Comparison of ENCODE assay signal across 12 cellular contexts in the genomic region with DNA sequence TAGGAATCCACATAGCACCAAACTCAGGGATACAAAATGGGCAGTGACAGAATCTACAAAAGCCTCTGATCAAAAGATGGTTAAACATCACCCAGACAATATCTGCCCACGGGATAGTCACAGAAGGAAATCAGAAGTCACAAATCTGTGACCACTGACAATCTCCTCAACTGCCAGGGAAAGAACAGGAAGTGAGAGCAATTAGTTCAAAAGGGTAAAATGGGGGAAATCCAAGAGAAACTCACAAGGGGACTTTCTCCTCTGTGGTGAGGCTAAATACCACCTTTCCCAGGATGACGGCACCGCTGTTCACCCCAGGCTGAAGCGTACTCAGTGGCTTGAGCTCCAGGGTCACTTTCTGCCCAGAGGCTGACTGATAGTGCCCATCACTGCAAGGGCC. TPM values are rescaled to one million over a fixed set of nuclear protein-coding genes. Genes with fewer than 3 reads are reported as not detected.
DNase-seq lines count a peak whose midpoint lies in the region; ATAC-seq and TF ChIP-seq lines count a peak whose summit lies in the region.
"Had no signal": no experiment of that assay in that cellular context is flagged by ENCODE, and none has a peak within 500 bp of the region (broad histone marks: within the 10 kb centered on the region; RNA-seq: fewer than 3 reads in every experiment).

No MANE protein-coding gene starts in this region.

- TF ChIP-seq CTCF in colonic mucosa (IDR thresholded peaks at IDR 0.05): no peak

- no peaks in the 10 kb centered on the region for H3K27me3 Mint-ChIP-seq in T-helper 17 cell

- peak; percentile 85 for ATAC-seq in GM18502 (IDR thresholded peaks at IDR 0.05; ENCODE audit: poor library complexity, unreplicated experiment)
- ATAC-seq in GM21360 (IDR thresholded peaks at IDR 0.05; ENCODE audit: unreplicated experiment): peak; percentile 86
- peak; percentile 69 for ATAC-seq in HG03064 (IDR thresholded peaks at IDR 0.05; ENCODE audit: low read depth, unreplicated experiment)
- no peak for ATAC-seq in T-helper 17 cell
- ATAC-seq in Right ventricle myocardium inferior: no peak

- H3K4me3 Mint-ChIP-seq in T-helper 17 cell: no peak overlapping the region

- H3K4me3 ChIP-seq in colonic mucosa: no peak overlapping the region
- H3K4me3 ChIP-seq: GM23248, skin epidermis had no signal

- H3K9ac ChIP-seq in colonic mucosa (ENCODE audit: low read depth in 2 of 2, low read length in 2 of 2): no peak overlapping the region
- H3K9ac ChIP-seq: GM23248 had no signal

- H3K36me3 ChIP-seq in colonic mucosa: peaks cover 8% of the 10 kb centered on the region

- H3K9me3 ChIP-seq in T-helper 17 cell (ENCODE audit: control insufficient read depth, low read length, poor library complexity, severe bottlenecking) (no peaks in the 10 kb centered on the region), colonic mucosa (no peaks in the 10 kb centered on the region)

- H3K4me1 Mint-ChIP-seq in T-helper 17 cell: peaks cover 17% of the 10 kb centered on the region

- DNase-seq in T-helper 17 cell (no peak), pons (ENCODE audit: low spot score) (no peak), UCSD-AML1 (lab: John Stamatoyannopoulos, UW; ENCODE audit: unreplicated experiment) (no peak), colonic mucosa (no peak), Right ventricle myocardium inferior (ENCODE audit: missing footprints) (no peak)
- DNase-seq: activated CD4-positive, alpha-beta T cell treated with anti-CD3 and anti-CD28 coated beads, Interleukin-2, amount 50 U/mL, for 1 hour; GM23248 had no signal

- H3K27ac Mint-ChIP-seq in T-helper 17 cell: peak overlapping the region; percentile 63

- H3K27ac ChIP-seq in colonic mucosa: no peak overlapping the region
- H3K27ac ChIP-seq: GM23248, skin epidermis had no signal

- peaks cover 25% of the 10 kb centered on the region for H3K36me3 Mint-ChIP-seq in T-helper 17 cell (ENCODE audit: low read depth)

- H3K4me1 ChIP-seq in colonic mucosa: no peaks in the 10 kb centered on the region

- H3K27me3 ChIP-seq in colonic mucosa: no peaks in the 10 kb centered on the region

- intact Hi-C loops in colonic mucosa (cut with DNase I) (no loop called here), Right ventricle myocardium inferior (cut with DNase I) (no loop called here)

RNA-seq across cellular contexts. Expression of a gene that starts 10.7 kb away (rescaled TPM):
- total RNA-seq in T-helper 17 cell (10 to 100 TPM; 16.5 TPM), colonic mucosa (10 to 100 TPM; 10.1 to 12.1 TPM), Right ventricle myocardium inferior (10.0 TPM)

RNA-seq across cellular contexts. Expression of a gene that starts 38.0 kb away (rescaled TPM):
- 10 to 100 TPM; 20.2 to 26.3 TPM for total RNA-seq in T-helper 17 cell
- total RNA-seq in colonic mucosa: 10 to 100 TPM; 20.5 to 30.7 TPM
- 41.0 TPM for total RNA-seq in Right ventricle myocardium inferior

RNA-seq across cellular contexts. Expression of a gene that starts 48.4 kb away (rescaled TPM):
- total RNA-seq in T-helper 17 cell: 10 to 100 TPM; 18.1 to 22.3 TPM
- 10 to 100 TPM; 12.5 to 23.7 TPM for total RNA-seq in colonic mucosa
- total RNA-seq in Right ventricle myocardium inferior: 15.7 TPM

RNA-seq across cellular contexts. Expression of a gene that starts 56.0 kb away (rescaled TPM):
- total RNA-seq in T-helper 17 cell: not detected
- not detected for total RNA-seq in colonic mucosa
- not detected for total RNA-seq in Right ventricle myocardium inferior
- total RNA-seq: fibroblast of villous mesenchyme, GM23248 had no signal

Comparison
In these comparisons a context has a peak if more than half of its experiments do, and no peak if none do; other contexts are left out.
1. ATAC-seq: peak in GM18502 (single experiment), GM21360 (single experiment) and HG03064 (single experiment); none in T-helper 17 cell (single experiment) and Right ventricle myocardium inferior (single experiment).